Comparison of ENCODE assay signal across 21 cellular contexts in the genomic region with DNA sequence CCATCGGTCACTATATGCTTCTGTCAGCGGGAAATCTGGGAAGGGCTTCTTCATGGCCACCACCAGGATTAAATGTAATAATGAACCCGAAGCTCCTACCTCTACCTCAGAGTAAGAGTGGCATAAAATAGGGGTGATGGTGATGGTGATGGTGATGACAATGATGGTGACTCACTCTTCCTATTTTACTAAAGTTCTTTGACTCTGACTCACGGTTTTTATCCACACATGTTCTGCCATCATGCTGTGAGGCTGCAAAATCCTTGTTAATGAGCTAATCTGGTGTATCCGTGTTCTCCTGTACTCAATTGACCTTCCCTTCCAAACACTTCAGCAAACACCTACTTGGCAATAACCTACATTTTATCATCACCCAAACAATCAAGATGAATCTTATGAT. TPM values are rescaled to one million over a fixed set of nuclear protein-coding genes. Genes with fewer than 3 reads are reported as not detected.
DNase-seq lines count a peak whose midpoint lies in the region; ATAC-seq and TF ChIP-seq lines count a peak whose summit lies in the region.
"Had no signal": no experiment of that assay in that cellular context is flagged by ENCODE, and none has a peak within 500 bp of the region (broad histone marks: within the 10 kb centered on the region; RNA-seq: fewer than 3 reads in every experiment).

No MANE protein-coding gene starts in this region.

- H3K4me2 ChIP-seq in Karpas-422 (ENCODE audit: low read depth, low read length, poor library complexity, severe bottlenecking), result no peak overlapping the region

- peaks cover 6% of the 10 kb centered on the region for H3K36me3 Mint-ChIP-seq in activated T-cell treated with anti-CD3 and anti-CD28 coated beads, Interleukin-2, amount 50 U/mL, for 4 hours (ENCODE audit: insufficient read depth)
- H3K36me3 Mint-ChIP-seq in stimulated activated effector memory CD8-positive, alpha-beta T cell treated with anti-CD3 and anti-CD28 coated beads, Interleukin-12 subunit alpha, Interleukin-12 subunit beta, amount 100 ng/mL, for 72 hours, result no peaks in the 10 kb centered on the region

- H3K4me1 ChIP-seq in Karpas-422 (ENCODE audit: low read length), result no peaks in the 10 kb centered on the region

- no peak overlapping the region for H2AFZ ChIP-seq in Karpas-422 (ENCODE audit: low read length)

- H3K4me3 ChIP-seq in MG63 (no peak overlapping the region), epithelial cell of esophagus (ENCODE audit: low read length) (no peak overlapping the region), Karpas-422 (ENCODE audit: low read length) (no peak overlapping the region)
- H3K4me3 ChIP-seq: esophagus squamous epithelium, GM12878, lung, thyroid gland had no signal

- DNase-seq in activated T-cell treated with anti-CD3 and anti-CD28 coated beads, Interleukin-2, amount 50 U/mL, for 4 hours, result no peak
- no peak for DNase-seq in activated T-cell treated with anti-CD3 and anti-CD28 coated beads for 4 hours
- DNase-seq in MG63, result peak; percentile 11
- peak; percentile 83 for DNase-seq in epithelial cell of esophagus (ENCODE audit: low read depth)
- DNase-seq in stimulated activated effector memory CD8-positive, alpha-beta T cell treated with anti-CD3 and anti-CD28 coated beads, Interleukin-12 subunit alpha, Interleukin-12 subunit beta, amount 100 ng/mL, for 72 hours (ENCODE audit: low spot score in 2 of 2), result no peak
- DNase-seq in HuH-7.5 (ENCODE audit: low spot score), result no peak
- DNase-seq in Karpas-422, result no peak
- DNase-seq: activated CD4-positive, alpha-beta T cell treated with anti-CD3 and anti-CD28 coated beads, Interleukin-2, amount 50 U/mL, for 48 hours; activated naive CD4-positive, alpha-beta T cell; cerebellar nuclear complex; DMS53; esophagus squamous epithelium; NCI-H1436 treated with DMSO at 0.1 percent for 48 hours; NCI-H510A treated with DMSO at 0.1 percent for 48 hours; stimulated activated CD4-positive, alpha-beta T cell treated with anti-CD3 and anti-CD28 coated beads, Interleukin-12 subunit alpha, Interleukin-12 subunit beta, amount 100 ng/mL, for 4 hours; thyroid gland had no signal

- TF ChIP-seq CTCF in epithelial cell of esophagus (IDR thresholded peaks at IDR 0.05; ENCODE audit: insufficient read depth, low read depth, low read length, missing control alignments), result no peak

- H3K9ac ChIP-seq in Karpas-422 (ENCODE audit: low read length), result no peak overlapping the region

- no peaks in the 10 kb centered on the region for H3K9me3 ChIP-seq in MG63
- no peaks in the 10 kb centered on the region for H3K9me3 ChIP-seq in Karpas-422 (ENCODE audit: low read length)
- H3K9me3 ChIP-seq: esophagus squamous epithelium, thyroid gland had no signal

- H3K27ac ChIP-seq in Karpas-422 (ENCODE audit: low read length), result no peak overlapping the region
- H3K27ac ChIP-seq: esophagus squamous epithelium, thyroid gland had no signal

- no peaks in the 10 kb centered on the region for H4K20me1 ChIP-seq in Karpas-422 (ENCODE audit: insufficient read depth, low read depth, low read length)

- H3K36me3 ChIP-seq in MG63 (no peaks in the 10 kb centered on the region), Karpas-422 (ENCODE audit: insufficient read depth, low read length) (no peaks in the 10 kb centered on the region)
- H3K36me3 ChIP-seq: esophagus squamous epithelium, thyroid gland had no signal

- peak; percentile 78 to 82 for ATAC-seq in activated T-cell treated with anti-CD3 and anti-CD28 coated beads, Interleukin-2, amount 50 U/mL, for 4 hours
- ATAC-seq in stimulated activated effector memory CD8-positive, alpha-beta T cell treated with anti-CD3 and anti-CD28 coated beads, Interleukin-12 subunit alpha, Interleukin-12 subunit beta, amount 100 ng/mL, for 72 hours, result peak; percentile 88
- ATAC-seq in HG03565 (IDR thresholded peaks at IDR 0.05; ENCODE audit: unreplicated experiment), result no peak
- ATAC-seq: GM12878, Right ventricle myocardium inferior had no signal

- no peak overlapping the region for H3K27ac Mint-ChIP-seq in stimulated activated effector memory CD8-positive, alpha-beta T cell treated with anti-CD3 and anti-CD28 coated beads, Interleukin-12 subunit alpha, Interleukin-12 subunit beta, amount 100 ng/mL, for 72 hours
- H3K27ac Mint-ChIP-seq: IgD-negative memory B cell had no signal

- H3K27me3 Mint-ChIP-seq in activated T-cell treated with anti-CD3 and anti-CD28 coated beads, Interleukin-2, amount 50 U/mL, for 4 hours (ENCODE audit: low read depth), result no peaks in the 10 kb centered on the region

- H3K4me1 Mint-ChIP-seq in activated T-cell treated with anti-CD3 and anti-CD28 coated beads, Interleukin-2, amount 50 U/mL, for 4 hours (ENCODE audit: low read depth), result peaks cover 18% of the 10 kb centered on the region
- H3K4me1 Mint-ChIP-seq in stimulated activated effector memory CD8-positive, alpha-beta T cell treated with anti-CD3 and anti-CD28 coated beads, Interleukin-12 subunit alpha, Interleukin-12 subunit beta, amount 100 ng/mL, for 72 hours, result peaks cover 18% of the 10 kb centered on the region

- H3K79me2 ChIP-seq in Karpas-422 (ENCODE audit: low read length), result no peaks in the 10 kb centered on the region

- no peak overlapping the region for H3K4me3 Mint-ChIP-seq in activated T-cell treated with anti-CD3 and anti-CD28 coated beads, Interleukin-2, amount 50 U/mL, for 4 hours
- H3K4me3 Mint-ChIP-seq in stimulated activated effector memory CD8-positive, alpha-beta T cell treated with anti-CD3 and anti-CD28 coated beads, Interleukin-12 subunit alpha, Interleukin-12 subunit beta, amount 100 ng/mL, for 72 hours, result no peak overlapping the region
- H3K4me3 Mint-ChIP-seq: IgD-negative memory B cell had no signal

- H3K9me2 ChIP-seq in Karpas-422 (replicated peaks; ENCODE audit: insufficient read depth, low read length), result no peaks in the 10 kb centered on the region

- peaks cover 5% of the 10 kb centered on the region for H3K9me3 Mint-ChIP-seq in activated T-cell treated with anti-CD3 and anti-CD28 coated beads, Interleukin-2, amount 50 U/mL, for 4 hours
- peaks cover 3% of the 10 kb centered on the region for H3K9me3 Mint-ChIP-seq in stimulated activated effector memory CD8-positive, alpha-beta T cell treated with anti-CD3 and anti-CD28 coated beads, Interleukin-12 subunit alpha, Interleukin-12 subunit beta, amount 100 ng/mL, for 72 hours

- no peaks in the 10 kb centered on the region for H3K27me3 ChIP-seq in MG63
- no peaks in the 10 kb centered on the region; the same call in 1 of the 2 replicates for H3K27me3 ChIP-seq in Karpas-422 (ENCODE audit: low read length)
- H3K27me3 ChIP-seq: esophagus squamous epithelium, thyroid gland had no signal

RNA-seq across cellular contexts. Expression of gene FOXP1, which starts 18.3 kb away (rescaled TPM):
- 100 to 1,000 TPM; 251 to 263 (median 256) TPM for total RNA-seq in activated T-cell treated with anti-CD3 and anti-CD28 coated beads, Interleukin-2, amount 50 U/mL, for 4 hours
- 14.4 and 15.0 TPM in 2 replicates for total RNA-seq in MG63 (2014; rRNA removed; shearing (Covaris generic); ENCODE audit: low replicate concordance)
- total RNA-seq in Karpas-422 (2014; rRNA removed; shearing (Covaris generic); ENCODE audit: low replicate concordance), result 202 and 334 TPM in 2 replicates

Comparison
In these comparisons a context has a peak if more than half of its experiments do, and no peak if none do; other contexts are left out.
1. DNase-seq: peak in MG63 (single experiment) and epithelial cell of esophagus (single experiment); none in activated T-cell treated with anti-CD3 and anti-CD28 coated beads, Interleukin-2, amount 50 U/mL, for 4 hours (single experiment), activated T-cell treated with anti-CD3 and anti-CD28 coated beads for 4 hours (single experiment), stimulated activated effector memory CD8-positive, alpha-beta T cell treated with anti-CD3 and anti-CD28 coated beads, Interleukin-12 subunit alpha, Interleukin-12 subunit beta, amount 100 ng/mL, for 72 hours (0 of 2), HuH-7.5 (single experiment) and Karpas-422 (single experiment).
2. RNA of gene FOXP1, which starts 18.3 kb away (total RNA-seq): 202 to 334 TPM in Karpas-422 and 251 to 263 TPM in activated T-cell treated with anti-CD3 and anti-CD28 coated beads, Interleukin-2, amount 50 U/mL, for 4 hours; 14.4 to 15.0 TPM in MG63; every median in the first group is over 10 times any median in the second.